ENCODE assay signal across 1 cellular context in genomic region chr3:178966299-178967183, GRCh38.
TF ChIP-seq lines count a peak whose summit lies in the region.

No MANE protein-coding gene starts in this region.

TF ChIP-seq in GM23338, 12 proteins besides CTCF, POLR2A, EP300 and RAD21 (continued from another document):
- TF ChIP-seq EZH2phosphoT487 (IDR thresholded peaks at IDR 0.05; ENCODE audit: unreplicated experiment) (no peak), NANOG (IDR thresholded peaks at IDR 0.05; ENCODE audit: borderline replicate concordance) (no peak), ZNF114 (CRISPR knock-in tag; IDR thresholded peaks at IDR 0.05) (no peak), STAT1 (IDR thresholded peaks at IDR 0.05; ENCODE audit: unreplicated experiment) (no peak), EZH2 (IDR thresholded peaks at IDR 0.05; ENCODE audit: low read depth, unreplicated experiment) (no peak), CREB1 (CRISPR knock-in tag; IDR thresholded peaks at IDR 0.05; ENCODE audit: low read depth) (no peak), JUNB (IDR thresholded peaks at IDR 0.05; ENCODE audit: unreplicated experiment) (no peak), POLR2AphosphoS5 (IDR thresholded peaks at IDR 0.05; ENCODE audit: low read depth) (no peak)
- TF ChIP-seq, protein P1, sequence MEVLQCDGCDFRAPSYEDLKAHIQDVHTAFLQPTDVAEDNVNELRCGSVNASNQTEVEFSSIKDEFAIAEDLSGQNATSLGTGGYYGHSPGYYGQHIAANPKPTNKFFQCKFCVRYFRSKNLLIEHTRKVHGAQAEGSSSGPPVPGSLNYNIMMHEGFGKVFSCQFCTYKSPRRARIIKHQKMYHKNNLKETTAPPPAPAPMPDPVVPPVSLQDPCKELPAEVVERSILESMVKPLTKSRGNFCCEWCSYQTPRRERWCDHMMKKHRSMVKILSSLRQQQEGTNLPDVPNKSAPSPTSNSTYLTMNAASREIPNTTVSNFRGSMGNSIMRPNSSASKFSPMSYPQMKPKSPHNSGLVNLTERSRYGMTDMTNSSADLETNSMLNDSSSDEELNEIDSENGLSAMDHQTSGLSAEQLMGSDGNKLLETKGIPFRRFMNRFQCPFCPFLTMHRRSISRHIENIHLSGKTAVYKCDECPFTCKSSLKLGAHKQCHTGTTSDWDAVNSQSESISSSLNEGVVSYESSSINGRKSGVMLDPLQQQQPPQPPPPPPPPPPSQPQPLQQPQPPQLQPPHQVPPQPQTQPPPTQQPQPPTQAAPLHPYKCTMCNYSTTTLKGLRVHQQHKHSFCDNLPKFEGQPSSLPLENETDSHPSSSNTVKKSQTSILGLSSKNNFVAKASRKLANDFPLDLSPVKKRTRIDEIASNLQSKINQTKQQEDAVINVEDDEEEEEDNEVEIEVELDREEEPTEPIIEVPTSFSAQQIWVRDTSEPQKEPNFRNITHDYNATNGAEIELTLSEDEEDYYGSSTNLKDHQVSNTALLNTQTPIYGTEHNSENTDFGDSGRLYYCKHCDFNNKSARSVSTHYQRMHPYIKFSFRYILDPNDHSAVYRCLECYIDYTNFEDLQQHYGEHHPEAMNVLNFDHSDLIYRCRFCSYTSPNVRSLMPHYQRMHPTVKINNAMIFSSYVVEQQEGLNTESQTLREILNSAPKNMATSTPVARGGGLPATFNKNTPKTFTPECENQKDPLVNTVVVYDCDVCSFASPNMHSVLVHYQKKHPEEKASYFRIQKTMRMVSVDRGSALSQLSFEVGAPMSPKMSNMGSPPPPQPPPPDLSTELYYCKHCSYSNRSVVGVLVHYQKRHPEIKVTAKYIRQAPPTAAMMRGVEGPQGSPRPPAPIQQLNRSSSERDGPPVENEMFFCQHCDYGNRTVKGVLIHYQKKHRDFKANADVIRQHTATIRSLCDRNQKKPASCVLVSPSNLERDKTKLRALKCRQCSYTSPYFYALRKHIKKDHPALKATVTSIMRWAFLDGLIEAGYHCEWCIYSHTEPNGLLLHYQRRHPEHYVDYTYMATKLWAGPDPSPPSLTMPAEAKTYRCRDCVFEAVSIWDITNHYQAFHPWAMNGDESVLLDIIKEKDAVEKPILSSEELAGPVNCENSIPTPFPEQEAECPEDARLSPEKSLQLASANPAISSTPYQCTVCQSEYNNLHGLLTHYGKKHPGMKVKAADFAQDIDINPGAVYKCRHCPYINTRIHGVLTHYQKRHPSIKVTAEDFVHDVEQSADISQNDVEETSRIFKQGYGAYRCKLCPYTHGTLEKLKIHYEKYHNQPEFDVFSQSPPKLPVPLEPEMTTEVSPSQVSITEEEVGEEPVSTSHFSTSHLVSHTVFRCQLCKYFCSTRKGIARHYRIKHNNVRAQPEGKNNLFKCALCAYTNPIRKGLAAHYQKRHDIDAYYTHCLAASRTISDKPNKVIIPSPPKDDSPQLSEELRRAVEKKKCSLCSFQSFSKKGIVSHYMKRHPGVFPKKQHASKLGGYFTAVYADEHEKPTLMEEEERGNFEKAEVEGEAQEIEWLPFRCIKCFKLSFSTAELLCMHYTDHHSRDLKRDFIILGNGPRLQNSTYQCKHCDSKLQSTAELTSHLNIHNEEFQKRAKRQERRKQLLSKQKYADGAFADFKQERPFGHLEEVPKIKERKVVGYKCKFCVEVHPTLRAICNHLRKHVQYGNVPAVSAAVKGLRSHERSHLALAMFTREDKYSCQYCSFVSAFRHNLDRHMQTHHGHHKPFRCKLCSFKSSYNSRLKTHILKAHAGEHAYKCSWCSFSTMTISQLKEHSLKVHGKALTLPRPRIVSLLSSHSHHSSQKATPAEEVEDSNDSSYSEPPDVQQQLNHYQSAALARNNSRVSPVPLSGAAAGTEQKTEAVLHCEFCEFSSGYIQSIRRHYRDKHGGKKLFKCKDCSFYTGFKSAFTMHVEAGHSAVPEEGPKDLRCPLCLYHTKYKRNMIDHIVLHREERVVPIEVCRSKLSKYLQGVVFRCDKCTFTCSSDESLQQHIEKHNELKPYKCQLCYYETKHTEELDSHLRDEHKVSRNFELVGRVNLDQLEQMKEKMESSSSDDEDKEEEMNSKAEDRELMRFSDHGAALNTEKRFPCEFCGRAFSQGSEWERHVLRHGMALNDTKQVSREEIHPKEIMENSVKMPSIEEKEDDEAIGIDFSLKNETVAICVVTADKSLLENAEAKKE (CRISPR knock-in tag; IDR thresholded peaks at IDR 0.05) = no peak
